8 cellular contexts compared by ENCODE assay signal in genomic region chr6:93721386-93722048, GRCh38.
DNase-seq lines count a peak whose midpoint lies in the region; ATAC-seq and TF ChIP-seq lines count a peak whose summit lies in the region.

No MANE protein-coding gene starts in this region.

- H3K27ac ChIP-seq in WERI-Rb-1 (no peak overlapping the region), adrenal gland (no peak overlapping the region)

- H3K36me3 ChIP-seq in WERI-Rb-1 (no peaks in the 10 kb centered on the region), adrenal gland (replicated peaks in 1 of 2) (no peaks in the 10 kb centered on the region)

- H3K4me1 ChIP-seq in adrenal gland (replicated peaks in 1 of 2) = no peaks in the 10 kb centered on the region

- H3K4me3 ChIP-seq in WERI-Rb-1 (ENCODE audit: low read depth, low read length) (no peak overlapping the region), adrenal gland (no peak overlapping the region)

- no peak for TF ChIP-seq POLR2A in adrenal gland (IDR thresholded peaks at IDR 0.05)

- H3K9me3 ChIP-seq in WERI-Rb-1 (ENCODE audit: severe bottlenecking) = no peaks in the 10 kb centered on the region
- no peaks in the 10 kb centered on the region for H3K9me3 ChIP-seq in adrenal gland (replicated peaks in 1 of 3)

- H3K27me3 ChIP-seq in WERI-Rb-1 (ENCODE audit: insufficient read depth, low read depth, severe bottlenecking) (no peaks in the 10 kb centered on the region), adrenal gland (no peaks in the 10 kb centered on the region)

- TF ChIP-seq CTCF in WERI-Rb-1 (IDR thresholded peaks at IDR 0.05; ENCODE audit: low read depth, low read length) (peak; percentile 84), adrenal gland (IDR thresholded peaks at IDR 0.05) (peak in 1 of 6 experiments; percentile 11)

- DNase-seq in DMS153 (lab: John Stamatoyannopoulos, UW) (peak; percentile 80), NCI-H1092 treated with DMSO at 0.1 percent for 48 hours (lab: John Stamatoyannopoulos, UW) (peak; percentile 68), WERI-Rb-1 (peak; percentile 46), left kidney (ENCODE audit: low read depth, low spot score) (peak; percentile 65), cerebellar nuclear complex (lab: John Stamatoyannopoulos, UW) (no peak), adrenal gland (no peak)
- no peak for DNase-seq in activated naive CD4-positive, alpha-beta T cell treated with Interleukin-2 at 50 U/mL for 16 hours

- ATAC-seq in GM19397 (IDR thresholded peaks at IDR 0.05; ENCODE audit: unreplicated experiment) = no peak

- intact Hi-C loops in adrenal gland (cut with DNase I) = no loop called here

- 71 to 85% (median 73%) methylated on average over 3 of the region's 3 CpGs for WGBS in adrenal gland, 4 donors

Comparison
In these comparisons a context has a peak if more than half of its experiments do, and no peak if none do; other contexts are left out.
1. DNase-seq: peak in DMS153 (single experiment), NCI-H1092 treated with DMSO at 0.1 percent for 48 hours (single experiment), WERI-Rb-1 (single experiment) and left kidney (single experiment); none in cerebellar nuclear complex (0 of 2), activated naive CD4-positive, alpha-beta T cell treated with Interleukin-2 at 50 U/mL for 16 hours (single experiment) and adrenal gland (0 of 7).